In genomic region chr15:60021589-60022378, GRCh38 we compare ENCODE assay signal across 1 cellular context.
TF ChIP-seq lines count a peak whose summit lies in the region.

No MANE protein-coding gene starts in this region.

TF ChIP-seq in K562, 482 proteins besides CTCF, POLR2A, EP300 and RAD21 (continued from another document and continues in another):
- TF ChIP-seq E2F4 (CRISPR knock-in tag; IDR thresholded peaks at IDR 0.05; ENCODE audit: low read depth) (no peak), AFF4 (CRISPR knock-in tag; IDR thresholded peaks at IDR 0.05) (no peak), ZNF217 (CRISPR knock-in tag; IDR thresholded peaks at IDR 0.05) (no peak), NR0B1 (IDR thresholded peaks at IDR 0.05; ENCODE audit: partially characterized antibody) (no peak), CBFA2T2 (conservative IDR thresholded peaks at IDR 0.05) (no peak), NELFE (IDR thresholded peaks at IDR 0.05; ENCODE audit: insufficient read depth, insufficient read length) (no peak), THRAP3 (IDR thresholded peaks at IDR 0.05; ENCODE audit: borderline replicate concordance) (no peak), ZNF583 (CRISPR knock-in tag; IDR thresholded peaks at IDR 0.05) (peak; percentile 95; the same call in 1 of the 2 replicates), VEZF1 (CRISPR knock-in tag; IDR thresholded peaks at IDR 0.05) (peak; percentile 64), MIER1 (IDR thresholded peaks at IDR 0.05; ENCODE audit: low read depth) (no peak), MCM2 (IDR thresholded peaks at IDR 0.05; ENCODE audit: low read depth) (no peak), PKNOX1 (IDR thresholded peaks at IDR 0.05) (peak; percentile 54), NR2C2 (CRISPR knock-in tag; IDR thresholded peaks at IDR 0.05) (no peak), NR2C2 (tag; IDR thresholded peaks at IDR 0.05) (peak; percentile 41; the same call in 1 of the 2 replicates), ZNF766 (CRISPR knock-in tag; conservative IDR thresholded peaks at IDR 0.05) (peak; percentile 98), FOXK1 (CRISPR knock-in tag; IDR thresholded peaks at IDR 0.05; ENCODE audit: borderline replicate concordance) (no peak), PPARD (CRISPR knock-in tag; IDR thresholded peaks at IDR 0.05) (peak; percentile 77; the same call in 1 of the 2 replicates), SPI1 (IDR thresholded peaks at IDR 0.05; ENCODE audit: borderline replicate concordance, low read depth, low read length) (no peak), FOXK2 (conservative IDR thresholded peaks at IDR 0.05 in 1 of 2, IDR thresholded peaks at IDR 0.05 in 1 of 2; ENCODE audit: low read depth in 2 of 2) (no peak), ETV1 (tag; conservative IDR thresholded peaks at IDR 0.05; ENCODE audit: low read depth) (peak; percentile 40; the same call in 1 of the 2 replicates), DNMT1 (IDR thresholded peaks at IDR 0.05) (no peak), ZNF354B (CRISPR knock-in tag; IDR thresholded peaks at IDR 0.05) (peak; percentile 96), ZNF133 (CRISPR knock-in tag; IDR thresholded peaks at IDR 0.05) (peak; percentile 92), SMAD4 (CRISPR knock-in tag; conservative IDR thresholded peaks at IDR 0.05) (peak; percentile 98), CLOCK (CRISPR knock-in tag; IDR thresholded peaks at IDR 0.05; ENCODE audit: borderline replicate concordance) (peak; percentile 96), MYBL2 (IDR thresholded peaks at IDR 0.05; ENCODE audit: low read depth) (no peak), MYBL2 (CRISPR knock-in tag; IDR thresholded peaks at IDR 0.05; ENCODE audit: borderline replicate concordance) (no peak), CTBP1 (IDR thresholded peaks at IDR 0.05; ENCODE audit: borderline replicate concordance) (no peak), BCLAF1 (IDR thresholded peaks at IDR 0.05; ENCODE audit: borderline replicate concordance in 1 of 2, control insufficient read depth in 1 of 2, low read depth in 2 of 2, low read length in 1 of 2) (no peak), ELK3 (CRISPR knock-in tag; IDR thresholded peaks at IDR 0.05) (peak; percentile 89), ZNF134 (CRISPR knock-in tag; conservative IDR thresholded peaks at IDR 0.05) (peak; percentile 94), PREB (CRISPR knock-in tag; IDR thresholded peaks at IDR 0.05) (no peak), ZNF212 (CRISPR knock-in tag; IDR thresholded peaks at IDR 0.05) (peak; percentile 96)
